In genomic region chr21:30463713-30464112, GRCh38 we compare ENCODE assay signal across 12 cellular contexts. TPM values are rescaled to one million over a fixed set of nuclear protein-coding genes. Genes with fewer than 3 reads are reported as not detected.
DNase-seq lines count a peak whose midpoint lies in the region; ATAC-seq, FAIRE-seq and TF ChIP-seq lines count a peak whose summit lies in the region.
"Had no signal": no experiment of that assay in that cellular context is flagged by ENCODE, and none has a peak within 500 bp of the region (broad histone marks: within the 10 kb centered on the region; RNA-seq: fewer than 3 reads in every experiment).

No MANE protein-coding gene starts in this region.

- FAIRE-seq in RCC 7860 (lab: Jason Lieb, UNC), result no peak

- H3K36me3 ChIP-seq in A673 (ENCODE audit: insufficient read depth, low read length, poor library complexity, severe bottlenecking) (no peaks in the 10 kb centered on the region), HCT116 (ENCODE audit: control insufficient read depth in 1 of 2, insufficient read depth in 2 of 2, low read length in 2 of 2) (no peaks in the 10 kb centered on the region)
- H3K36me3 ChIP-seq: gastrocnemius medialis had no signal

- H3K4me2 ChIP-seq in HCT116 (ENCODE audit: low read length), result no peak overlapping the region

- no peak overlapping the region for H3K4me3 ChIP-seq in A673 (ENCODE audit: low read depth, low read length, poor library complexity, severe bottlenecking)
- no peak overlapping the region for H3K4me3 ChIP-seq in HCT116 (replicated peaks in 1 of 2; ENCODE audit: low read depth in 1 of 2, low read length in 2 of 2)
- H3K4me3 ChIP-seq in fibroblast of mammary gland (ENCODE audit: control insufficient read depth, low read depth, low read length), result no peak overlapping the region
- H3K4me3 ChIP-seq: gastrocnemius medialis had no signal

- RAD21 ChIA-PET in HCT116 (lab: Charles Lee; ENCODE audit: low non-redundant PET in 1 of 2, low total read pairs in 2 of 2, uncharacterized antibody in 2 of 2, unreplicated experiment in 2 of 2), result no interaction called here

- H3K27ac ChIP-seq in A673 (ENCODE audit: low read depth, low read length, poor library complexity, severe bottlenecking) (no peak overlapping the region), HCT116 (ENCODE audit: low read depth, low read length) (no peak overlapping the region)
- H3K27ac ChIP-seq: gastrocnemius medialis had no signal

- no TSS peak for BruUV-seq in A673 (replicated peaks; lab: Mats Ljungman, UMichigan)
- BruUV-seq in HCT116 (replicated peaks; lab: Mats Ljungman, UMichigan), result no TSS peak

- TF ChIP-seq CTCF in A673 (conservative IDR thresholded peaks at IDR 0.05; ENCODE audit: low read depth, low read length) (peak; percentile 71), HCT116 (IDR thresholded peaks at IDR 0.05 in 2 of 3, conservative IDR thresholded peaks at IDR 0.05 in 1 of 3; ENCODE audit: borderline replicate concordance in 1 of 3, insufficient read depth in 1 of 3, low read depth in 2 of 3, low read length in 2 of 3) (peak in 2 of 3 experiments; percentile 42 to 45; a peak in 4 of 6 replicates), fibroblast of mammary gland (conservative IDR thresholded peaks at IDR 0.05; ENCODE audit: control insufficient read depth, insufficient read depth, low read depth, low read length) (peak; percentile 52)

- no peak overlapping the region for H3K9ac ChIP-seq in HCT116 (ENCODE audit: low read length)

- H3K9me3 ChIP-seq in A673 (ENCODE audit: low read depth, low read length, poor library complexity, severe bottlenecking) (no peaks in the 10 kb centered on the region), HCT116 (ENCODE audit: control insufficient read depth in 1 of 2, insufficient read depth in 1 of 2, low read depth in 1 of 2, low read length in 2 of 2) (peaks cover 13 to 18% of the 10 kb centered on the region in 2 experiments; a peak in 3 of 4 replicates)
- H3K9me3 ChIP-seq: gastrocnemius medialis had no signal

- ATAC-seq in HCT116 (no peak), GM19035 (IDR thresholded peaks at IDR 0.05; ENCODE audit: unreplicated experiment) (no peak), HG03457 (IDR thresholded peaks at IDR 0.05; ENCODE audit: unreplicated experiment) (no peak), GM18505 (IDR thresholded peaks at IDR 0.05; ENCODE audit: unreplicated experiment) (no peak), GM19395 (IDR thresholded peaks at IDR 0.05; ENCODE audit: unreplicated experiment) (no peak)
- ATAC-seq: gastrocnemius medialis had no signal

- CTCF ChIA-PET in A673 (lab: Charles Lee), result no interaction called here
- CTCF ChIA-PET in HCT116 (lab: Charles Lee), result no interaction called here

- H3K27me3 ChIP-seq in A673 (replicated peaks; ENCODE audit: insufficient read depth, low read depth, low read length, poor library complexity) (no peaks in the 10 kb centered on the region), HCT116 (ENCODE audit: insufficient read depth, low read length) (no peaks in the 10 kb centered on the region)
- H3K27me3 ChIP-seq: gastrocnemius medialis had no signal

- no peaks in the 10 kb centered on the region for H3K4me1 ChIP-seq in A673 (ENCODE audit: insufficient read depth, low read length, poor library complexity, severe bottlenecking)
- H3K4me1 ChIP-seq in HCT116 (ENCODE audit: control insufficient read depth in 1 of 2, insufficient read depth in 2 of 2, low read length in 2 of 2), result no peaks in the 10 kb centered on the region
- H3K4me1 ChIP-seq: gastrocnemius medialis had no signal

- TF ChIP-seq RAD21 in HCT116 (IDR thresholded peaks at IDR 0.05; ENCODE audit: low read depth), result no peak

- no peaks in the 10 kb centered on the region for H3K79me2 ChIP-seq in HCT116 (ENCODE audit: insufficient read depth, low read length)

- intact Hi-C loops in A673 (cut with micrococcal nuclease; ENCODE audit: unreplicated experiment), result loop anchor here (10.0 kb wide), 1 partner anchor 119 kb away; the partner anchor contains the start of gene KRTAP23-1
- intact Hi-C loops in HCT116 (cut with micrococcal nuclease), result no loop called here

- no peaks in the 10 kb centered on the region for H3K9me2 ChIP-seq in HCT116 (ENCODE audit: insufficient read depth)

- POLR2A ChIA-PET in A673 (lab: Charles Lee; ENCODE audit: low non-redundant PET), result no interaction called here
- POLR2A ChIA-PET in HCT116 (lab: Charles Lee), result no interaction called here

- TF ChIP-seq POLR2A in HCT116 (IDR thresholded peaks at IDR 0.05; ENCODE audit: borderline replicate concordance, extremely low read depth, insufficient read depth, insufficient read length) (no peak), GM18505 (IDR thresholded peaks at IDR 0.05; ENCODE audit: borderline replicate concordance, extremely low read depth, insufficient read depth, insufficient read length) (no peak)

- no peak overlapping the region for H2AFZ ChIP-seq in HCT116 (ENCODE audit: low read depth, low read length, poor library complexity, severe bottlenecking)

- H4K20me1 ChIP-seq in HCT116 (ENCODE audit: insufficient read depth), result no peaks in the 10 kb centered on the region

- DNase-seq in A673 (ENCODE audit: low spot score) (peak; percentile 21), HCT116 (ENCODE audit: low read depth, low spot score) (no peak), RCC 7860 (ENCODE audit: low spot score) (peak; percentile 7), fibroblast of mammary gland (ENCODE audit: low read depth) (peak; percentile 2)
- DNase-seq: activated CD4-positive, alpha-beta T cell treated with anti-CD3 and anti-CD28 coated beads for 1 hour; gastrocnemius medialis; stimulated activated CD4-positive, alpha-beta T cell treated with anti-CD3 and anti-CD28 coated beads, Interleukin-4, amount 100 ng/mL, for 4 hours had no signal

TF ChIP-seq in HCT116, 20 proteins besides CTCF, POLR2A, EP300 and RAD21:
- TF ChIP-seq FOSL1 (IDR thresholded peaks at IDR 0.05; ENCODE audit: low read depth), result no peak
- no peak for TF ChIP-seq ZNF274 (IDR thresholded peaks at IDR 0.05; ENCODE audit: low read depth, low read length)
- TF ChIP-seq JUND (IDR thresholded peaks at IDR 0.05), result no peak
- TF ChIP-seq EGR1 (IDR thresholded peaks at IDR 0.05; ENCODE audit: low read depth), result no peak
- no peak for TF ChIP-seq SRF (IDR thresholded peaks at IDR 0.05; ENCODE audit: low read depth)
- TF ChIP-seq ATF3 (IDR thresholded peaks at IDR 0.05), result no peak
- no peak for TF ChIP-seq SP1 (IDR thresholded peaks at IDR 0.05; ENCODE audit: low read depth)
- no peak for TF ChIP-seq SIN3A (IDR thresholded peaks at IDR 0.05; ENCODE audit: low read depth)
- TF ChIP-seq TCF7L2 (IDR thresholded peaks at IDR 0.05; ENCODE audit: borderline replicate concordance, extremely low read depth, insufficient read depth, insufficient read length), result no peak
- TF ChIP-seq EZH2phosphoT487 (IDR thresholded peaks at IDR 0.05; ENCODE audit: borderline replicate concordance), result no peak

RNA-seq across cellular contexts. Expression of gene KRTAP19-1, which starts 16.5 kb away (rescaled TPM):
- not detected in 2 replicates for total RNA-seq in A673 (2021)
- not detected for total RNA-seq in HCT116 (2021; ENCODE audit: unreplicated experiment)
- not detected in 2 replicates for polyA plus RNA-seq in HCT116 (2012)
- total RNA-seq: CD4-positive, CD25-positive, alpha-beta regulatory T cell; gastrocnemius medialis had no signal
- polyA plus RNA-seq: CD4-positive, CD25-positive, alpha-beta regulatory T cell had no signal

RNA-seq across cellular contexts. Expression of gene KRTAP19-2, which starts 23.5 kb away (rescaled TPM):
- not detected in 2 replicates for total RNA-seq in A673 (2021)
- total RNA-seq in HCT116 (2021; ENCODE audit: unreplicated experiment), result not detected
- polyA plus RNA-seq in HCT116 (2012), result not detected in 2 replicates
- total RNA-seq: CD4-positive, CD25-positive, alpha-beta regulatory T cell; gastrocnemius medialis had no signal
- polyA plus RNA-seq: CD4-positive, CD25-positive, alpha-beta regulatory T cell had no signal

RNA-seq across cellular contexts. Expression of gene KRTAP15-1, which starts 23.6 kb away (rescaled TPM):
- not detected in 2 replicates for total RNA-seq in A673 (2021)
- not detected for total RNA-seq in HCT116 (2021; ENCODE audit: unreplicated experiment)
- not detected in 2 replicates for polyA plus RNA-seq in HCT116 (2012)
- total RNA-seq: CD4-positive, CD25-positive, alpha-beta regulatory T cell; gastrocnemius medialis had no signal
- polyA plus RNA-seq: CD4-positive, CD25-positive, alpha-beta regulatory T cell had no signal

RNA-seq across cellular contexts. Expression of gene KRTAP19-3, which starts 28.1 kb away (rescaled TPM):
- total RNA-seq in A673 (2021) (not detected in 2 replicates), HCT116 (2021; ENCODE audit: unreplicated experiment) (not detected)
- polyA plus RNA-seq in HCT116 (2012), result not detected in 2 replicates
- total RNA-seq: CD4-positive, CD25-positive, alpha-beta regulatory T cell had no signal
- polyA plus RNA-seq: CD4-positive, CD25-positive, alpha-beta regulatory T cell had no signal

RNA-seq across cellular contexts. Expression of gene KRTAP19-4, which starts 33.3 kb away (rescaled TPM):
- total RNA-seq in A673 (2021) (not detected in 2 replicates), HCT116 (2021; ENCODE audit: unreplicated experiment) (not detected)
- polyA plus RNA-seq in HCT116 (2012), result not detected in 2 replicates
- total RNA-seq: CD4-positive, CD25-positive, alpha-beta regulatory T cell; gastrocnemius medialis had no signal
- polyA plus RNA-seq: CD4-positive, CD25-positive, alpha-beta regulatory T cell had no signal
